ENCODE assay signal across 22 cellular contexts in genomic region chr17:74151551-74152315, GRCh38. TPM values are rescaled to one million over a fixed set of nuclear protein-coding genes. Genes with fewer than 3 reads are reported as not detected.
DNase-seq lines count a peak whose midpoint lies in the region; ATAC-seq, FAIRE-seq and TF ChIP-seq lines count a peak whose summit lies in the region.
"Had no signal": no experiment of that assay in that cellular context is flagged by ENCODE, and none has a peak within 500 bp of the region (broad histone marks: within the 10 kb centered on the region; RNA-seq: fewer than 3 reads in every experiment).

No MANE protein-coding gene starts in this region.

- no peak for TF ChIP-seq CTCF in H1 (IDR thresholded peaks at IDR 0.05; ENCODE audit: control extremely low read depth in 1 of 3, insufficient read depth in 1 of 3, low read depth in 1 of 3, low read length in 3 of 3)
- no peak for TF ChIP-seq CTCF in dorsolateral prefrontal cortex (IDR thresholded peaks at IDR 0.05 in 54 of 56, conservative IDR thresholded peaks at IDR 0.05 in 2 of 56; ENCODE audit: low read depth in 1 of 56, partially characterized antibody in 56 of 56)

- 93% methylated on average over 18 of the region's 18 CpGs; no CpG with 5 or more reads in 1 of the 2 experiments for whole genome bisulfite sequencing in H1 (ENCODE audit: extremely low coverage in 1 of 2, insufficient coverage in 1 of 2, insufficient read length in 1 of 2, insufficient replicate concordance in 2 of 2, low coverage in 1 of 2, low lambda C conversion rate in 2 of 2, missing lambda C conversion rate in 1 of 2), 2 experiments

- no peaks in the 10 kb centered on the region for H3K79me2 ChIP-seq in H1 (ENCODE audit: control insufficient read depth in 1 of 2, insufficient read depth in 2 of 2, low read length in 2 of 2)

- no peak overlapping the region for H3K27ac ChIP-seq in H1 (ENCODE audit: low read depth, low read length)
- no peak overlapping the region for H3K27ac ChIP-seq in dorsolateral prefrontal cortex
- H3K27ac ChIP-seq: GM23248, SK-N-MC had no signal

- ATAC-seq in HG02852 (IDR thresholded peaks at IDR 0.05; ENCODE audit: unreplicated experiment) = no peak

- no peak overlapping the region for H3K4me2 ChIP-seq in H1 (ENCODE audit: insufficient read depth in 1 of 2, low read depth in 2 of 2, low read length in 2 of 2)

- H2BK12ac ChIP-seq in H1 (ENCODE audit: low read depth, low read length) = no peak overlapping the region

- H4K91ac ChIP-seq in H1 (replicated peaks; ENCODE audit: insufficient read length, low read length) = no peak overlapping the region

- no peak for TF ChIP-seq RAD21 in H1 (IDR thresholded peaks at IDR 0.05 in 1 of 2, conservative IDR thresholded peaks at IDR 0.05 in 1 of 2; ENCODE audit: low read depth in 2 of 2, low read length in 2 of 2)

- H4K8ac ChIP-seq in H1 (ENCODE audit: extremely low read depth, insufficient read depth, low read length) = no peak overlapping the region

- H3K4me1 ChIP-seq in H1 (replicated peaks in 1 of 4; ENCODE audit: control insufficient read depth in 3 of 4, insufficient read depth in 4 of 4, low read length in 3 of 4) = peaks cover 0 to 9% (median 2%) of the 10 kb centered on the region in 4 experiments; a peak in 1 of 7 replicates
- H3K4me1 ChIP-seq: HAP-1 had no signal

- no peak overlapping the region for H3K14ac ChIP-seq in H1 (ENCODE audit: insufficient read length)

- TF ChIP-seq EP300 in H1 (IDR thresholded peaks at IDR 0.05; ENCODE audit: borderline replicate concordance in 1 of 2, low read depth in 2 of 2, low read length in 2 of 2) = no peak

- no peak overlapping the region for H3K4me3 ChIP-seq in H1 (ENCODE audit: extremely low read depth in 1 of 4, insufficient read depth in 2 of 4, low read depth in 3 of 4, low read length in 4 of 4)
- H3K4me3 ChIP-seq in dorsolateral prefrontal cortex = no peak overlapping the region
- H3K4me3 ChIP-seq: GM23248, HAP-1, SK-N-MC had no signal

- no peak overlapping the region for H2BK120ac ChIP-seq in H1 (replicated peaks; ENCODE audit: low read depth, low read length)

- no peak for FAIRE-seq in H1 (lab: Jason Lieb, UNC)

- H3K36me3 ChIP-seq in H1 (ENCODE audit: control insufficient read depth in 2 of 4, insufficient read depth in 4 of 4, low read length in 3 of 4) = no peaks in the 10 kb centered on the region
- H3K36me3 ChIP-seq: HAP-1 had no signal

- no peak overlapping the region for H2BK5ac ChIP-seq in H1 (ENCODE audit: low read depth, low read length)

- H3K18ac ChIP-seq in H1 (ENCODE audit: extremely low read depth, low read length) = no peak overlapping the region

- no peak overlapping the region for H3K4ac ChIP-seq in H1 (replicated peaks; ENCODE audit: insufficient read length, low read depth, low read length)

- H3K23ac ChIP-seq in H1 (ENCODE audit: insufficient read length) = no peak overlapping the region

- no peaks in the 10 kb centered on the region for H3K9me3 ChIP-seq in H1 (ENCODE audit: insufficient read depth in 2 of 2, low read depth in 1 of 2, low read length in 1 of 2)
- H3K9me3 ChIP-seq: HAP-1 had no signal

- H4K20me1 ChIP-seq in H1 (replicated peaks in 1 of 2; ENCODE audit: control insufficient read depth in 1 of 2, insufficient read depth in 2 of 2, low read length in 2 of 2) = no peaks in the 10 kb centered on the region

- no peak overlapping the region for H2AFZ ChIP-seq in H1 (ENCODE audit: low read length)
- H2AFZ ChIP-seq: GM23248 had no signal

- DNase-seq in activated CD8-positive, alpha-beta memory T cell treated with anti-CD3 and anti-CD28 coated beads, Interleukin-2, amount 50 U/mL, for 48 hours = peak; percentile 26
- DNase-seq in activated CD8-positive, alpha-beta memory T cell treated with anti-CD3 and anti-CD28 coated beads, Interleukin-2, amount 50 U/mL, for 4 hours = no peak
- DNase-seq in H1 (ENCODE audit: low read depth in 1 of 2, low spot score in 2 of 2) (no peak), mesenteric fat pad (ENCODE audit: low spot score) (peak; percentile 57), dorsolateral prefrontal cortex (no peak), cerebellar nuclear complex (lab: John Stamatoyannopoulos, UW) (no peak), GM03348 (ENCODE audit: low spot score) (no peak)
- DNase-seq: 8988T, ACHN, DMS153, GM23248, HFFc6, KBM-7, MM.1S, NCI-H1694, NCI-H2029 treated with DMSO at 0.1 percent for 48 hours, NCI-H446 treated with DMSO at 0.1 percent for 48 hours, NCI-H526 treated with DMSO at 0.1 percent for 48 hours, SHP77 treated with DMSO at 0.1 percent for 48 hours had no signal

- H3K79me1 ChIP-seq in H1 (ENCODE audit: low read depth, low read length) = no peaks in the 10 kb centered on the region

- peak overlapping the region; percentile 74; the same call in 1 of the 2 replicates for H2BK15ac ChIP-seq in H1 (ENCODE audit: low read length)

- CTCF ChIA-PET in H1 (lab: Charles Lee; ENCODE audit: partially characterized antibody) = interaction anchor here (0.6 to 1.1 kb wide), 3 partner anchors 10 to 35 kb away, joined by 3 to 4 read pairs (median 4); no protein-coding TSS in a partner anchor

- no peak for TF ChIP-seq POLR2A in H1 (IDR thresholded peaks at IDR 0.05; ENCODE audit: control extremely low read depth in 1 of 2, low read depth in 2 of 2, low read length in 2 of 2)

- no peaks in the 10 kb centered on the region for H3K23me2 ChIP-seq in H1 (ENCODE audit: low read depth, low read length)

- no peak overlapping the region for H4K5ac ChIP-seq in H1 (ENCODE audit: insufficient read length, low read depth, low read length)

- H3K27me3 ChIP-seq in H1 (replicated peaks in 1 of 4; ENCODE audit: control insufficient read depth in 3 of 4, extremely low read depth in 1 of 4, insufficient read depth in 3 of 4, low read length in 3 of 4) (peaks cover 0 to 3% (median 0%) of the 10 kb centered on the region in 4 experiments; a peak in 1 of 7 replicates), dorsolateral prefrontal cortex (peaks cover 0 to 3% (median 0%) of the 10 kb centered on the region in 45 donors)

- no peak overlapping the region for H3K9ac ChIP-seq in H1 (replicated peaks in 1 of 4; ENCODE audit: extremely low read depth in 1 of 4, low read depth in 3 of 4, low read length in 3 of 4)
- H3K9ac ChIP-seq: GM23248 had no signal

- intact Hi-C loops in dorsolateral prefrontal cortex (cut with DNase I) = no loop called here

- H3K56ac ChIP-seq in H1 (replicated peaks; ENCODE audit: insufficient read length, low read depth, low read length) = no peak overlapping the region

- POLR2A ChIA-PET in H1 (lab: Charles Lee; ENCODE audit: partially characterized antibody) = no interaction called here

- no peak overlapping the region for H2AK5ac ChIP-seq in H1 (ENCODE audit: low read depth, low read length)

- H2BK20ac ChIP-seq in H1 (ENCODE audit: low read length) = no peak overlapping the region

TF ChIP-seq in H1, 55 proteins besides CTCF, POLR2A, EP300 and RAD21:
- no peak for TF ChIP-seq SP4 (IDR thresholded peaks at IDR 0.05; ENCODE audit: low read length)
- TF ChIP-seq RNF2 (IDR thresholded peaks at IDR 0.05; ENCODE audit: borderline replicate concordance, low read depth, low read length, missing control alignments, poor library complexity, severe bottlenecking) = no peak
- TF ChIP-seq SP2 (IDR thresholded peaks at IDR 0.05; ENCODE audit: low read length) = no peak
- no peak for TF ChIP-seq E2F6 (IDR thresholded peaks at IDR 0.05)
- no peak for TF ChIP-seq CREB1 (IDR thresholded peaks at IDR 0.05)
- no peak for TF ChIP-seq SAP30 (IDR thresholded peaks at IDR 0.05; ENCODE audit: insufficient read depth, insufficient replicate concordance, low read length)
TF ChIP-seq in H1: peak in this region for 0.

RNA-seq across cellular contexts. Expression of gene RPL38, which starts 51.7 kb away (rescaled TPM):
- total RNA-seq in H1 (2021; fragmentation: NEBNext Ultra II Directional; extraction: Animal tissue kit (Norgen Biotek cat#: 25700)) = 1,195 and 1,222 TPM in 2 replicates
- polyA plus RNA-seq in H1 (2011; rRNA removed) = 412 and 510 TPM in 2 replicates
- polyA plus RNA-seq in H1 (2011; cell fraction: cytosol; rRNA removed) = 1,085 TPM
- 1,333 TPM for polyA plus RNA-seq in H1 (2011; cell fraction: nucleus; rRNA removed)
- polyA plus RNA-seq in H1 (2012, experiment 1 of 2) = 3,837 to 6,357 TPM (median 4,194 TPM) in 4 replicates
- polyA plus RNA-seq in H1 (2012, experiment 2 of 2) = 920 TPM
- polyA plus RNA-seq in H1 (2013, experiment 1 of 2) = 4,258 TPM
- 4,313 TPM for polyA plus RNA-seq in H1 (2013, experiment 2 of 2)
- 802 and 987 TPM in 2 replicates for polyA minus RNA-seq in H1 (2011; rRNA and poly(A)+ RNA removed)
- polyA minus RNA-seq in H1 (2011; cell fraction: cytosol; rRNA and poly(A)+ RNA removed) = 425 TPM
- polyA minus RNA-seq in H1 (2011; cell fraction: nucleus; rRNA and poly(A)+ RNA removed) = 337 TPM
- total RNA-seq in mesenteric fat pad = 642 TPM
- total RNA-seq in dorsolateral prefrontal cortex = 100 to 1,000 TPM; 444 to 745 (median 535) TPM

Comparison
In these comparisons a context has a peak if more than half of its experiments do, and no peak if none do; other contexts are left out.
1. DNase-seq: peak in activated CD8-positive, alpha-beta memory T cell treated with anti-CD3 and anti-CD28 coated beads, Interleukin-2, amount 50 U/mL, for 48 hours (single experiment) and mesenteric fat pad (single experiment); none in activated CD8-positive, alpha-beta memory T cell treated with anti-CD3 and anti-CD28 coated beads, Interleukin-2, amount 50 U/mL, for 4 hours (single experiment), H1 (0 of 2), dorsolateral prefrontal cortex (0 of 10), cerebellar nuclear complex (0 of 2) and GM03348 (single experiment).